ENCODE assay signal across 13 cellular contexts in the genomic region with DNA sequence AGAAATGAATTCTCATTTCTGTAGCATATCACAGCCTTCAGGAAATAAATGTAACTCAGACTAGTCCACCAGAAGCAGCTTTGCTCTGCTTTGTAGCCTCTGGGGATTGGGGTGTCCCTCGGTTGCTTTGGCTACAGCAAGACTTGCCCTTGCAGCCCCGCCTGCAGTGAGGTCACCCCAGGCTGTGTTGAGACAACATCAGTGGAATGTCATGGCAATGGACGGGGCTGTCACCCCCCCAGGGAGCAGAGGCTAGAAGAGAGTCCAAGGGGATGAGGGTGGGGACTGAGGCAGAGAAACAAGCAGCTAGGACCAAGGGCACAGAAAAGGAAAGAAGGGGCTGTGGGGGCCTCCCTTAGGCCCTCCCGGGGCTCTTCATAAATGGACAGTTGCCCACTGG. TPM values are rescaled to one million over a fixed set of nuclear protein-coding genes. Genes with fewer than 3 reads are reported as not detected.
DNase-seq lines count a peak whose midpoint lies in the region; ATAC-seq and TF ChIP-seq lines count a peak whose summit lies in the region.
"Had no signal": no experiment of that assay in that cellular context is flagged by ENCODE, and none has a peak within 500 bp of the region (broad histone marks: within the 10 kb centered on the region; RNA-seq: fewer than 3 reads in every experiment).

No MANE protein-coding gene starts in this region.

- peaks cover 0 to 9% of the 10 kb centered on the region in 2 donors for H3K4me1 ChIP-seq in duodenal mucosa (ENCODE audit: control insufficient read depth in 1 of 2, insufficient read depth in 2 of 2, low read length in 2 of 2)
- H3K4me1 ChIP-seq in suprapubic skin, result peaks cover 60% of the 10 kb centered on the region

- 10 to 22% methylated on average over 4 of the region's 4 CpGs for WGBS in lower leg skin, 2 donors
- 12% methylated on average over 4 of the region's 4 CpGs for WGBS in suprapubic skin

- DNase-seq in LHCN-M2 (ENCODE audit: low read depth), result peak; percentile 74
- peak; percentile 71 to 94 for DNase-seq in lower leg skin (ENCODE audit: low spot score in 2 of 2)
- DNase-seq in suprapubic skin (ENCODE audit: low spot score in 2 of 2), result peak; percentile 93 to 94
- no peak for DNase-seq in stimulated activated naive CD4-positive, alpha-beta T cell treated with Interleukin-2 at 50 U/mL for 16 hours (lab: John Stamatoyannopoulos, UW)
- no peak for DNase-seq in activated CD4-positive, alpha-beta T cell treated with anti-CD3 and anti-CD28 coated beads, Interleukin-2, amount 50 U/mL, for 48 hours
- DNase-seq: cortex of kidney; DMS79; NCI-H1930; SHP77 treated with DMSO at 0.1 percent for 48 hours; stimulated activated CD4-positive, alpha-beta T cell treated with anti-CD3 and anti-CD28 coated beads, Interleukin-4, amount 100 ng/mL, for 1 hour had no signal

- H3K9me3 ChIP-seq in duodenal mucosa (ENCODE audit: control insufficient read depth in 1 of 2, low read length in 2 of 2), result no peaks in the 10 kb centered on the region
- no peaks in the 10 kb centered on the region for H3K9me3 ChIP-seq in suprapubic skin

- TF ChIP-seq CTCF in lower leg skin (IDR thresholded peaks at IDR 0.05), result no peak
- TF ChIP-seq CTCF in suprapubic skin (IDR thresholded peaks at IDR 0.05), result no peak

- no peak for TF ChIP-seq EP300 in suprapubic skin (IDR thresholded peaks at IDR 0.05)

- intact Hi-C loops in lower leg skin (cut with DNase I; ENCODE audit: low total_unique reads), result no loop called here

- H3K36me3 ChIP-seq in duodenal mucosa (ENCODE audit: control insufficient read depth in 1 of 2, insufficient read depth in 2 of 2, low read length in 2 of 2) (no peaks in the 10 kb centered on the region), suprapubic skin (peaks cover 6% of the 10 kb centered on the region)

- H3K27me3 ChIP-seq in duodenal mucosa (ENCODE audit: control insufficient read depth in 1 of 2, insufficient read depth in 2 of 2, low read length in 2 of 2), result no peaks in the 10 kb centered on the region
- no peaks in the 10 kb centered on the region for H3K27me3 ChIP-seq in suprapubic skin

- TF ChIP-seq POLR2A in lower leg skin (IDR thresholded peaks at IDR 0.05), result no peak
- TF ChIP-seq POLR2A in suprapubic skin (IDR thresholded peaks at IDR 0.05), result peak in 1 of 2 donors; percentile 24

- ATAC-seq in GM21526 (IDR thresholded peaks at IDR 0.05; ENCODE audit: low FRiP score, unreplicated experiment) (no peak), GM18520 (IDR thresholded peaks at IDR 0.05; ENCODE audit: unreplicated experiment) (no peak)

- H3K27ac ChIP-seq in duodenal mucosa (ENCODE audit: low read depth, low read length), result peak overlapping the region; percentile 1
- peak overlapping the region; percentile 79 for H3K27ac ChIP-seq in suprapubic skin

- H3K9ac ChIP-seq in duodenal mucosa (ENCODE audit: low read depth in 1 of 2, low read length in 2 of 2), result no peak overlapping the region

- H3K4me3 ChIP-seq in duodenal mucosa (ENCODE audit: low read depth in 1 of 2, low read length in 2 of 2) (peak overlapping the region in 1 of 2 donors; percentile 21), lower leg skin (ENCODE audit: low read depth, poor library complexity, severe bottlenecking) (no peak overlapping the region), suprapubic skin (peak overlapping the region; percentile 37)

RNA-seq across cellular contexts. Expression of gene CLEC3B, which starts 0.9 kb away (rescaled TPM):
- total RNA-seq in LHCN-M2 (2014; rRNA removed) (0.38 and 0.40 TPM in 2 replicates), lower leg skin (100 to 1,000 TPM in 1 of 4 donors, 10 to 100 TPM in 3; 15.0 to 113 (median 29.8) TPM), suprapubic skin (10 to 100 TPM; 27.4 to 42.3 (median 29.3) TPM)
- polyA plus RNA-seq in LHCN-M2 (2012), result 5.1 TPM

RNA-seq across cellular contexts. Expression of gene EXOSC7, which starts 50.9 kb away (rescaled TPM):
- total RNA-seq in LHCN-M2 (2014; rRNA removed) (53.7 and 58.7 TPM in 2 replicates), lower leg skin (100 to 1,000 TPM in 3 of 4 donors, 10 to 100 TPM in 1; 77.4 to 178 (median 133) TPM), suprapubic skin (100 to 1,000 TPM in 1 of 4 donors, 10 to 100 TPM in 3; 72.1 to 216 (median 88.7) TPM)
- 61.4 TPM for polyA plus RNA-seq in LHCN-M2 (2012)

RNA-seq across cellular contexts. Expression of gene ZDHHC3, which starts 51.0 kb away (rescaled TPM):
- total RNA-seq in LHCN-M2 (2014; rRNA removed) (50.1 and 61.3 TPM in 2 replicates), lower leg skin (100 to 1,000 TPM; 146 to 177 (median 159) TPM), suprapubic skin (100 to 1,000 TPM; 143 to 311 (median 175) TPM)
- 61.0 TPM for polyA plus RNA-seq in LHCN-M2 (2012)

Comparison
In these comparisons a context has a peak if more than half of its experiments do, and no peak if none do; other contexts are left out.
1. DNase-seq: peak in LHCN-M2 (single experiment), lower leg skin (2 of 2) and suprapubic skin (2 of 2); none in stimulated activated naive CD4-positive, alpha-beta T cell treated with Interleukin-2 at 50 U/mL for 16 hours (single experiment) and activated CD4-positive, alpha-beta T cell treated with anti-CD3 and anti-CD28 coated beads, Interleukin-2, amount 50 U/mL, for 48 hours (0 of 2).
2. RNA of gene CLEC3B, which starts 0.9 kb away (total RNA-seq): 15.0 to 113 TPM in lower leg skin and 27.4 to 42.3 TPM in suprapubic skin; 0.38 to 0.40 TPM in LHCN-M2; every median in the first group is over 10 times any median in the second.